19 cellular contexts compared by ENCODE assay signal in genomic region chr12:13339538-13339937, GRCh38.
DNase-seq lines count a peak whose midpoint lies in the region; ATAC-seq lines count a peak whose summit lies in the region.
"Had no signal": no experiment of that assay in that cellular context is flagged by ENCODE, and none has a peak within 500 bp of the region (broad histone marks: within the 10 kb centered on the region; RNA-seq: fewer than 3 reads in every experiment).

No MANE protein-coding gene starts in this region.

- H3K4me3 Mint-ChIP-seq in stimulated activated memory B cell treated with anti-CD40 and anti-IgM and Interleukin-4, amounts not matched to agents 10 μg/mL and 1 μg/mL and 100 μg/mL, for 72 hours: no peak overlapping the region
- H3K4me3 Mint-ChIP-seq: activated T-cell treated with anti-CD3 and anti-CD28 coated beads, Interleukin-2, amount 50 U/mL, for 72 hours; memory B cell had no signal

- H3K4me1 Mint-ChIP-seq in stimulated activated memory B cell treated with anti-CD40 and anti-IgM and Interleukin-4, amounts not matched to agents 10 μg/mL and 1 μg/mL and 100 μg/mL, for 72 hours: no peaks in the 10 kb centered on the region
- H3K4me1 Mint-ChIP-seq: memory B cell had no signal

- no peaks in the 10 kb centered on the region for H3K36me3 Mint-ChIP-seq in stimulated activated memory B cell treated with anti-CD40 and anti-IgM and Interleukin-4, amounts not matched to agents 10 μg/mL and 1 μg/mL and 100 μg/mL, for 72 hours
- H3K36me3 Mint-ChIP-seq: memory B cell had no signal

- H3K9me3 Mint-ChIP-seq in stimulated activated memory B cell treated with anti-CD40 and anti-IgM and Interleukin-4, amounts not matched to agents 10 μg/mL and 1 μg/mL and 100 μg/mL, for 72 hours: peaks cover 6% of the 10 kb centered on the region

- no peak for ATAC-seq in GM18502 (IDR thresholded peaks at IDR 0.05; ENCODE audit: poor library complexity, unreplicated experiment)
- ATAC-seq in stimulated activated memory B cell treated with anti-CD40 and anti-IgM and Interleukin-4, amounts not matched to agents 10 μg/mL and 1 μg/mL and 100 μg/mL, for 72 hours: no peak
- ATAC-seq: activated T-cell treated with anti-CD3 and anti-CD28 coated beads, Interleukin-2, amount 50 U/mL, for 72 hours had no signal

- peak; percentile 66 for DNase-seq in A172 (ENCODE audit: low spot score)
- DNase-seq in HPDE6-E6E7 (ENCODE audit: extremely low spot score): peak; percentile 45
- peak; percentile 2 for DNase-seq in astrocyte of the hippocampus (ENCODE audit: low read depth, low spot score)
- peak; percentile 98 for DNase-seq in islet precursor cell
- DNase-seq in NCI-H1092 (lab: John Stamatoyannopoulos, UW): no peak
- no peak for DNase-seq in NAMALWA (ENCODE audit: low spot score)
- DNase-seq: activated CD4-positive, alpha-beta T cell treated with anti-CD3 and anti-CD28 coated beads, Interleukin-2, amount 50 U/mL, for 1 hour; activated T-cell treated with anti-CD3 and anti-CD28 coated beads, Interleukin-2, amount 50 U/mL, for 72 hours; amygdala; colonic mucosa; Karpas-422; NCI-H1694 treated with DMSO at 0.1 percent for 48 hours; NCI-H748 treated with DMSO at 0.1 percent for 48 hours; SIG-M5; small intestine; stomach had no signal

- no peak overlapping the region for H3K27ac Mint-ChIP-seq in stimulated activated memory B cell treated with anti-CD40 and anti-IgM and Interleukin-4, amounts not matched to agents 10 μg/mL and 1 μg/mL and 100 μg/mL, for 72 hours
- H3K27ac Mint-ChIP-seq: activated T-cell treated with anti-CD3 and anti-CD28 coated beads, Interleukin-2, amount 50 U/mL, for 72 hours; memory B cell had no signal

- H3K27me3 Mint-ChIP-seq in stimulated activated memory B cell treated with anti-CD40 and anti-IgM and Interleukin-4, amounts not matched to agents 10 μg/mL and 1 μg/mL and 100 μg/mL, for 72 hours: peaks cover 22% of the 10 kb centered on the region

Comparison
In these comparisons a context has a peak if more than half of its experiments do, and no peak if none do; other contexts are left out.
1. DNase-seq: peak in A172 (single experiment), HPDE6-E6E7 (single experiment), astrocyte of the hippocampus (single experiment) and islet precursor cell (single experiment); none in NCI-H1092 (single experiment) and NAMALWA (single experiment).